ENCODE assay signal across 17 cellular contexts in genomic region chr2:40348665-40349064, GRCh38.
DNase-seq lines count a peak whose midpoint lies in the region; TF ChIP-seq lines count a peak whose summit lies in the region.
"Had no signal": no experiment of that assay in that cellular context is flagged by ENCODE, and none has a peak within 500 bp of the region (broad histone marks: within the 10 kb centered on the region; RNA-seq: fewer than 3 reads in every experiment).

No MANE protein-coding gene starts in this region.

- H2AFZ ChIP-seq in mammary epithelial cell (ENCODE audit: low read depth, low read length): no peak overlapping the region

- H3K27ac ChIP-seq in mammary epithelial cell (ENCODE audit: insufficient read depth, low read depth, low read length) (no peak overlapping the region), breast epithelium (no peak overlapping the region)
- H3K27ac ChIP-seq: 22Rv1, pancreas had no signal

- H3K9me3 ChIP-seq in mammary epithelial cell (replicated peaks; ENCODE audit: insufficient read depth, low read length): no peaks in the 10 kb centered on the region
- no peaks in the 10 kb centered on the region for H3K9me3 ChIP-seq in breast epithelium
- H3K9me3 ChIP-seq in skeletal muscle satellite cell (replicated peaks; ENCODE audit: low read length): no peaks in the 10 kb centered on the region
- H3K9me3 ChIP-seq: pancreas had no signal

- no TSS peak for BruUV-seq in mammary epithelial cell (replicated peaks; lab: Mats Ljungman, UMichigan)

- no peak for TF ChIP-seq POLR2A in breast epithelium (IDR thresholded peaks at IDR 0.05)

- no peak overlapping the region for H3K4me3 ChIP-seq in mammary epithelial cell (replicated peaks in 1 of 3; ENCODE audit: insufficient read depth in 1 of 3, low read depth in 2 of 3, low read length in 3 of 3)
- no peak overlapping the region for H3K4me3 ChIP-seq in breast epithelium
- no peak overlapping the region for H3K4me3 ChIP-seq in skeletal muscle satellite cell (ENCODE audit: low read length)
- H3K4me3 ChIP-seq: pancreas had no signal

- peaks cover 22% of the 10 kb centered on the region for H3K4me1 ChIP-seq in mammary epithelial cell (ENCODE audit: insufficient read depth, low read length)
- H3K4me1 ChIP-seq in breast epithelium: no peaks in the 10 kb centered on the region
- H3K4me1 ChIP-seq in skeletal muscle satellite cell (ENCODE audit: control insufficient read depth, insufficient read depth, low read length): peaks cover 83% of the 10 kb centered on the region
- H3K4me1 ChIP-seq: pancreas had no signal

- no peaks in the 10 kb centered on the region for H4K20me1 ChIP-seq in mammary epithelial cell (ENCODE audit: insufficient read depth, low read length)

- WGBS in mammary epithelial cell (ENCODE audit: low coverage, missing lambda C conversion rate): 44% methylated on average over 5 of the region's 5 CpGs

- peak; percentile 34 for DNase-seq in mammary epithelial cell
- DNase-seq in breast epithelium (ENCODE audit: low spot score in 2 of 2): no peak
- DNase-seq in amniotic epithelial cell (ENCODE audit: low read depth): peak; percentile 93
- peak; percentile 83 for DNase-seq in glomerular visceral epithelial cell (ENCODE audit: extremely low spot score)
- DNase-seq in DMS79 (lab: John Stamatoyannopoulos, UW): no peak
- no peak for DNase-seq in SW480 (ENCODE audit: low spot score)
- DNase-seq in activated naive CD4-positive, alpha-beta T cell treated with anti-CD3 and anti-CD28 coated beads, Interleukin-2, amount 50 U/mL, for 16 hours: no peak
- DNase-seq: activated CD8-positive, alpha-beta memory T cell treated with anti-CD3 and anti-CD28 coated beads, Interleukin-2, amount 10 ng/mL, durations not matched to agents 7 days and 5 days; activated effector memory CD4-positive, alpha-beta T cell treated with anti-CD3 and anti-CD28 coated beads, Interleukin-2, amount 50 U/mL, for 16 hours; COR-L47; effector memory CD4-positive, alpha-beta T cell; NCI-H2107; pancreas; small intestine; T-helper 2 cell had no signal

- no peak for TF ChIP-seq CTCF in mammary epithelial cell (conservative IDR thresholded peaks at IDR 0.05 in 1 of 2, IDR thresholded peaks at IDR 0.05 in 1 of 2; ENCODE audit: extremely low read depth in 1 of 2, insufficient read depth in 1 of 2, low read depth in 1 of 2, low read length in 2 of 2)
- TF ChIP-seq CTCF in breast epithelium (IDR thresholded peaks at IDR 0.05): no peak

- no peaks in the 10 kb centered on the region for H3K36me3 ChIP-seq in mammary epithelial cell (ENCODE audit: insufficient read depth, low read length)
- H3K36me3 ChIP-seq in breast epithelium: no peaks in the 10 kb centered on the region
- no peaks in the 10 kb centered on the region for H3K36me3 ChIP-seq in skeletal muscle satellite cell (ENCODE audit: insufficient read depth, low read length)
- H3K36me3 ChIP-seq: pancreas had no signal

- H3K4me2 ChIP-seq in mammary epithelial cell (ENCODE audit: insufficient read depth, low read depth, low read length) (peak overlapping the region; percentile 26), skeletal muscle satellite cell (ENCODE audit: low read length) (peak overlapping the region; percentile 18)

- dilution Hi-C loops in mammary epithelial cell (cut with HindIII; ENCODE audit: low sequenced_read_pairs): no loop called here

- H3K27me3 ChIP-seq in mammary epithelial cell (ENCODE audit: insufficient read depth, low read length): no peaks in the 10 kb centered on the region
- no peaks in the 10 kb centered on the region for H3K27me3 ChIP-seq in breast epithelium
- no peaks in the 10 kb centered on the region for H3K27me3 ChIP-seq in skeletal muscle satellite cell (ENCODE audit: control insufficient read depth, insufficient read depth, low read length)
- H3K27me3 ChIP-seq: pancreas had no signal

- intact Hi-C loops in mammary epithelial cell (cut with micrococcal nuclease) (no loop called here), breast epithelium (cut with DNase I; ENCODE audit: low total_unique reads) (no loop called here)

- in situ Hi-C loops in mammary epithelial cell (cut with MboI; ENCODE audit: low sequenced_read_pairs in 2 of 2): no loop called here

- CTCF ChIA-PET in mammary epithelial cell (lab: Charles Lee; ENCODE audit: low non-redundant PET): interaction anchor here (0.6 kb wide), 1 partner anchor 781 kb away, joined by 3 read pairs; no protein-coding TSS in a partner anchor

- H3K9ac ChIP-seq in mammary epithelial cell (ENCODE audit: insufficient read depth, low read length): no peak overlapping the region
- H3K9ac ChIP-seq in skeletal muscle satellite cell (ENCODE audit: low read depth, low read length): peak overlapping the region; percentile 69

- H3K79me2 ChIP-seq in mammary epithelial cell (ENCODE audit: insufficient read depth, low read length): no peaks in the 10 kb centered on the region

Comparison
In these comparisons a context has a peak if more than half of its experiments do, and no peak if none do; other contexts are left out.
1. DNase-seq: peak in mammary epithelial cell (single experiment), amniotic epithelial cell (single experiment) and glomerular visceral epithelial cell (single experiment); none in breast epithelium (0 of 2), DMS79 (single experiment), SW480 (single experiment) and activated naive CD4-positive, alpha-beta T cell treated with anti-CD3 and anti-CD28 coated beads, Interleukin-2, amount 50 U/mL, for 16 hours (single experiment).